Comparison of ENCODE assay signal across 21 cellular contexts in the genomic region with DNA sequence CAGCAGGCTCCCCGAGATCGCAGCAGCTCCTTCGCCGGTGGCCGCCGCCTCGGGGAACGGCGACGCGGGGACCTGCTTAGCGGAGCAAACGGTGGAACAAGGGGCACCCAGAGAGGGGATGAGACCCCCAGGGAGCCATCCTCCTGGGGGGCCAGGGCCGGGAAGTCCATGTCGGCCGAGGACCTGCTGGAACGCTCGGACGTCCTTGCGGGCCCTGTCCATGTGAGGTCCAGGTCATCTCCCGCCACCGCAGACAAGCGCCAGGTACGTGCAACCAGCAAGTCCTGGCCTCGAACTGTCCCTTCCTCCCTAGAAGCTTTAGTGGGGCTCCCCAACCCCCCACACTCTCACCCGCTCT.
"Had no signal": no experiment of that assay in that cellular context is flagged by ENCODE, and none has a peak within 500 bp of the region (broad histone marks: within the 10 kb centered on the region; RNA-seq: fewer than 3 reads in every experiment).

No MANE protein-coding gene starts in this region.

- ATAC-seq: activated naive CD4-positive, alpha-beta T cell treated with anti-CD3 and anti-CD28 coated beads, Interleukin-2, amount 50 U/mL, for 72 hours; stimulated activated naive CD8-positive, alpha-beta T cell treated with anti-CD3 and anti-CD28 coated beads, Interleukin-15, Interleukin-2, amounts not matched to agents 100 U/mL and 50 U/mL, for 24 hours; T-cell had no signal

- H3K4me3 Mint-ChIP-seq: activated T-cell treated with anti-CD3 and anti-CD28 coated beads, Interleukin-2, amount 50 U/mL, for 24 hours; T-cell had no signal

- H3K27ac Mint-ChIP-seq: activated naive CD4-positive, alpha-beta T cell treated with anti-CD3 and anti-CD28 coated beads, Interleukin-2, amount 50 U/mL, for 72 hours; activated T-cell treated with anti-CD3 and anti-CD28 coated beads, Interleukin-2, amount 50 U/mL, for 24 hours; T-cell had no signal

- H3K9ac ChIP-seq: SK-N-SH had no signal

- H3K27me3 ChIP-seq: heart right ventricle, right atrium auricular region, suprapubic skin had no signal

- DNase-seq: activated CD4-positive, alpha-beta T cell treated with anti-CD3 and anti-CD28 coated beads for 1 hour; activated CD4-positive, alpha-beta T cell treated with anti-CD3 and anti-CD28 coated beads, Interleukin-2, amount 50 U/mL, for 4 hours; activated effector memory CD4-positive, alpha-beta T cell treated with Interleukin-2 at 50 U/mL for 16 hours; activated T-cell treated with anti-CD3 and anti-CD28 coated beads, Interleukin-2, amount 50 U/mL, for 24 hours; caudate nucleus; heart right ventricle; left colon; midbrain; SK-N-SH; stimulated activated CD4-positive, alpha-beta T cell treated with anti-CD3 and anti-CD28 coated beads, Interleukin-15, amount 100 ng/mL, for 24 hours; stimulated activated CD4-positive, alpha-beta T cell treated with anti-CD3 and anti-CD28 coated beads, Interleukin-4, amount 100 ng/mL, for 1 hour; stimulated activated naive CD8-positive, alpha-beta T cell treated with anti-CD3 and anti-CD28 coated beads, Interleukin-15, Interleukin-2, amounts not matched to agents 100 U/mL and 50 U/mL, for 24 hours; T-cell; T1000 had no signal

- H3K9me3 ChIP-seq: heart right ventricle, right atrium auricular region, SK-N-SH, suprapubic skin had no signal

- FAIRE-seq: colon, frontal cortex had no signal

- H3K27ac ChIP-seq: heart right ventricle, right atrium auricular region, skin epidermis, suprapubic skin had no signal

- H3K9me2 ChIP-seq: SK-N-SH had no signal

- H3K9me3 Mint-ChIP-seq: activated naive CD4-positive, alpha-beta T cell treated with anti-CD3 and anti-CD28 coated beads, Interleukin-2, amount 50 U/mL, for 72 hours; activated T-cell treated with anti-CD3 and anti-CD28 coated beads, Interleukin-2, amount 50 U/mL, for 24 hours; T-cell had no signal

- H3K4me1 Mint-ChIP-seq: T-cell had no signal

- H3K4me3 ChIP-seq: heart right ventricle, lung, right atrium auricular region, skin epidermis, suprapubic skin had no signal

- H3K36me3 Mint-ChIP-seq: T-cell had no signal

- H3K36me3 ChIP-seq: suprapubic skin had no signal
